ENCODE assay signal across 10 cellular contexts in genomic region chr2:98346259-98347236, GRCh38. TPM values are rescaled to one million over a fixed set of nuclear protein-coding genes. Genes with fewer than 3 reads are reported as not detected.
A peak's percentile ranks its signal among the peaks of the same experiment; 100 is the strongest.
DNase-seq lines count a peak whose midpoint lies in the region; ATAC-seq, FAIRE-seq and TF ChIP-seq lines count a peak whose summit lies in the region.
"Had no signal": no experiment of that assay in that cellular context is flagged by ENCODE, and none has a peak within 500 bp of the region (broad histone marks: within the 10 kb centered on the region; RNA-seq: fewer than 3 reads in every experiment).

TSS of gene CNGA3 (plus strand) at chr2:98346456. CDS start at chr2:98369976, 23,520 bp downstream.

- H2AFZ ChIP-seq in GM23338, result peak within 1 kb of the TSS; percentile 28; the same call in 1 of the 2 replicates

- H3K9ac ChIP-seq in rectal smooth muscle tissue (ENCODE audit: low read length), result no peak within 1 kb of the TSS

- CTCF ChIA-PET in activated CD8-positive, alpha-beta T cell treated with anti-CD3 and anti-CD28 coated beads, Interleukin-2, amount 10 ng/mL, durations not matched to agents 7 days and 5 days (lab: Charles Lee), result no interaction called here

- peak within 1 kb of the TSS; percentile 77 for H3K4me3 Mint-ChIP-seq in GM23338
- H3K4me3 Mint-ChIP-seq in activated CD8-positive, alpha-beta T cell treated with anti-CD3 and anti-CD28 coated beads, Interleukin-2, amount 10 ng/mL, durations not matched to agents 7 days and 5 days, result no peak within 1 kb of the TSS

- FAIRE-seq in D721Med (lab: Jason Lieb, UNC), result no peak

- H3K4me1 ChIP-seq in GM23338 (ENCODE audit: insufficient read depth) (peaks cover 10% of the 10 kb centered on the region), rectal smooth muscle tissue (ENCODE audit: control insufficient read depth, insufficient read depth, low read length) (no peaks in the 10 kb centered on the region)

- H3K9me2 ChIP-seq in GM23338 (ENCODE audit: insufficient read depth), result no peaks in the 10 kb centered on the region

- peaks cover 18% of the 10 kb centered on the region for H3K4me1 Mint-ChIP-seq in GM23338
- peaks cover 16% of the 10 kb centered on the region for H3K4me1 Mint-ChIP-seq in activated CD8-positive, alpha-beta T cell treated with anti-CD3 and anti-CD28 coated beads, Interleukin-2, amount 10 ng/mL, durations not matched to agents 7 days and 5 days (ENCODE audit: low read depth)

- DNase-seq in GM23338 (ENCODE audit: low spot score) (peak; percentile 72), left cardiac atrium (peak; percentile 24), NCI-H510A (lab: John Stamatoyannopoulos, UW) (no peak), NCI-H1105 (lab: John Stamatoyannopoulos, UW) (no peak), D721Med (ENCODE audit: insufficient read length, low spot score) (no peak)
- DNase-seq in activated CD8-positive, alpha-beta T cell treated with anti-CD3 and anti-CD28 coated beads, Interleukin-2, amount 10 ng/mL, durations not matched to agents 7 days and 5 days, result peak; percentile 47

- peak within 1 kb of the TSS; percentile 66 for H3K4me3 ChIP-seq in GM23338
- H3K4me3 ChIP-seq in rectal smooth muscle tissue (ENCODE audit: low read length), result peak within 1 kb of the TSS; percentile 25
- H3K4me3 ChIP-seq: lung had no signal

- H3K27ac Mint-ChIP-seq in GM23338, result no peak within 1 kb of the TSS
- H3K27ac Mint-ChIP-seq in activated CD8-positive, alpha-beta T cell treated with anti-CD3 and anti-CD28 coated beads, Interleukin-2, amount 10 ng/mL, durations not matched to agents 7 days and 5 days, result no peak within 1 kb of the TSS

- H3K36me3 ChIP-seq in GM23338 (ENCODE audit: insufficient read depth), result no peaks in the 10 kb centered on the region
- H3K36me3 ChIP-seq in rectal smooth muscle tissue (ENCODE audit: control insufficient read depth, insufficient read depth, low read length), result no peaks in the 10 kb centered on the region

- H3K9me3 Mint-ChIP-seq in GM23338, result peaks cover 9% of the 10 kb centered on the region; the same call in 2 of the 3 replicates
- peaks cover 3% of the 10 kb centered on the region for H3K9me3 Mint-ChIP-seq in activated CD8-positive, alpha-beta T cell treated with anti-CD3 and anti-CD28 coated beads, Interleukin-2, amount 10 ng/mL, durations not matched to agents 7 days and 5 days (ENCODE audit: insufficient read depth)

- POLR2A ChIA-PET in activated CD8-positive, alpha-beta T cell treated with anti-CD3 and anti-CD28 coated beads, Interleukin-2, amount 10 ng/mL, durations not matched to agents 7 days and 5 days (lab: Charles Lee), result no interaction called here

- 0 out of 3 replicates have a peak, but pooled peaks cover 2% of the 10 kb centered on the region for H3K36me3 Mint-ChIP-seq in GM23338 (ENCODE audit: low read depth)
- peaks cover 6% of the 10 kb centered on the region for H3K36me3 Mint-ChIP-seq in activated CD8-positive, alpha-beta T cell treated with anti-CD3 and anti-CD28 coated beads, Interleukin-2, amount 10 ng/mL, durations not matched to agents 7 days and 5 days (ENCODE audit: low read depth)

- H3K4me2 ChIP-seq in GM23338, result peak within 1 kb of the TSS; percentile 94

- no peaks in the 10 kb centered on the region for H3F3A ChIP-seq in GM23338 (replicated peaks; ENCODE audit: low read depth)

- peaks cover 89% of the 10 kb centered on the region for H3K27me3 ChIP-seq in GM23338 (ENCODE audit: insufficient read depth)
- H3K27me3 ChIP-seq in rectal smooth muscle tissue (ENCODE audit: control insufficient read depth, insufficient read depth, low read length), result peaks cover 17% of the 10 kb centered on the region

- H3K79me2 ChIP-seq in GM23338 (replicated peaks; ENCODE audit: insufficient read depth), result no peaks in the 10 kb centered on the region

- TF ChIP-seq CTCF in GM23338 (conservative IDR thresholded peaks at IDR 0.05; ENCODE audit: low read depth in 2 of 2), result no peak
- TF ChIP-seq CTCF in D721Med (IDR thresholded peaks at IDR 0.05; ENCODE audit: insufficient read depth, missing control alignments), result no peak

- ATAC-seq in GM23338 (peak; percentile 69), left cardiac atrium (peak; percentile 47 to 59), GM21737 (IDR thresholded peaks at IDR 0.05; ENCODE audit: unreplicated experiment) (no peak)
- peak; percentile 61 for ATAC-seq in activated CD8-positive, alpha-beta T cell treated with anti-CD3 and anti-CD28 coated beads, Interleukin-2, amount 10 ng/mL, durations not matched to agents 7 days and 5 days

- H3K27me3 Mint-ChIP-seq in GM23338 (ENCODE audit: insufficient read depth, low read depth, poor library complexity), result peaks cover 53% of the 10 kb centered on the region
- peaks cover 66% of the 10 kb centered on the region for H3K27me3 Mint-ChIP-seq in activated CD8-positive, alpha-beta T cell treated with anti-CD3 and anti-CD28 coated beads, Interleukin-2, amount 10 ng/mL, durations not matched to agents 7 days and 5 days (ENCODE audit: low read depth)

- intact Hi-C loops in left cardiac atrium (cut with DNase I), result no loop called here

- no peak within 1 kb of the TSS for H3K27ac ChIP-seq in GM23338 (ENCODE audit: low read depth)
- no peak within 1 kb of the TSS for H3K27ac ChIP-seq in rectal smooth muscle tissue (ENCODE audit: low read depth, low read length)

- H4K20me1 ChIP-seq in GM23338 (replicated peaks; ENCODE audit: insufficient read depth), result no peaks in the 10 kb centered on the region; the same call in 1 of the 2 replicates

TF ChIP-seq in GM23338, 12 proteins besides CTCF, POLR2A, EP300 and RAD21:
- TF ChIP-seq EZH2phosphoT487 (IDR thresholded peaks at IDR 0.05; ENCODE audit: unreplicated experiment) (no peak), REST (IDR thresholded peaks at IDR 0.05; ENCODE audit: unreplicated experiment) (peak; percentile 87), ETS1 (IDR thresholded peaks at IDR 0.05) (no peak), ZNF331 (CRISPR knock-in tag; IDR thresholded peaks at IDR 0.05; ENCODE audit: low read depth) (no peak), NANOG (IDR thresholded peaks at IDR 0.05; ENCODE audit: borderline replicate concordance) (no peak), STAT1 (IDR thresholded peaks at IDR 0.05; ENCODE audit: unreplicated experiment) (no peak)
TF ChIP-seq in GM23338: peak in this region for 1.

RNA-seq across cellular contexts. Expression of gene CNGA3, which starts in this region (rescaled TPM):
- not detected in 2 replicates for total RNA-seq in GM23338 (2014; rRNA removed; shearing (Covaris generic))
- not detected in 2 replicates for polyA plus RNA-seq in GM23338 (2016; fragmentation: Nextera tagmentation; extraction: Ambion mirVana)
- not detected for total RNA-seq in activated CD8-positive, alpha-beta T cell treated with anti-CD3 and anti-CD28 coated beads, Interleukin-2, amount 10 ng/mL, durations not matched to agents 7 days and 5 days
- not detected for total RNA-seq in left cardiac atrium
- total RNA-seq: T-helper 1 cell treated with Interleukin-12 subunit alpha and Interleukin-12 subunit beta and Interleukin-4 antibody, amounts not matched to agents 30 ng/mL and 1 ng/mL, for 36 hours had no signal

Comparison
In these comparisons a context has a peak if more than half of its experiments do, and no peak if none do; other contexts are left out.
1. Peak in DNase-seq, ATAC-seq, H3K4me3 ChIP-seq and H3K4me2 ChIP-seq in GM23338; RNA of the gene not detected or under 1 TPM.
2. Peak in DNase-seq and ATAC-seq in activated CD8-positive, alpha-beta T cell treated with anti-CD3 and anti-CD28 coated beads, Interleukin-2, amount 10 ng/mL, durations not matched to agents 7 days and 5 days; RNA of the gene not detected or under 1 TPM.
3. Peak in DNase-seq and ATAC-seq in left cardiac atrium; RNA of the gene not detected or under 1 TPM.